ENCODE assay signal across 21 cellular contexts in the genomic region with DNA sequence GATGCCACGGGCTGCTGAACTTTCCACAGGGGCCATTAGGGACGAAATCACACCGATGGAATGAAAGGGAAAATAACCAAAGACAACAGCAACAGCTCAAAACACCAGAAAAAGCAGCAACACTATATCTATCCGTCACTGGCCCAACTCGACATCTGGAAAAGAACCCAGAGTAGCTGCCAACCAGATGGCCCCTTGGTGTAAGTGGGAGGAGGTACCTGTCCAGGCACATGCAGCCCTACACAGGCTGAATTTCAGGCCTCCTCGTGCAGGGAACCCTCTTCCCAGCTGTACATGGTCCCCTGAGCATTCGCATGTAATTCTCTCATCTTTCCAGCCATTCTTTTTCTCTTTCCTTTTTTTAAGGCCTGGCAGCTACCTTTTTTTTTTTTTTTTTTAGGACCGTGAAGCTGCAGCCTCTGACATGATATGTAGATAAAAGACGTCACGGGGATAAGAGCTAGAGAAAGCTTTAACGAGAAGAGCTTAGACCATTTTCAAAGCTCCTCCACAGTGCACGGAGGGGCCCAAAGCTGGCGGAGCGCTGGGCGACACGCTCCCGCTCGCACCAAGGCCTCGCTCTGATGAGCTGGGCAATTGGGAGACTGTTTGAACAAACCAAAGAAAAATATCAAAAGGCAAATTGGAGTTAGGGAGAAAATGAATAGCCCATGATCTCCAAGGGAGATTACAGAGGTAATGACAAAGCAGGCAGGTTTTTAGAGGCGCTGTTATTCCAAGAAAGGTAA.
"Had no signal": no experiment of that assay in that cellular context is flagged by ENCODE, and none has a peak within 500 bp of the region (broad histone marks: within the 10 kb centered on the region; RNA-seq: fewer than 3 reads in every experiment).

No MANE protein-coding gene starts in this region.

- H3K4me2 ChIP-seq: smooth muscle cell had no signal

- H3K27me3 ChIP-seq: body of pancreas, left lung, pancreas had no signal

- H3K9me3 ChIP-seq: body of pancreas, left lung, neutrophil, pancreas had no signal

- H3K36me3 ChIP-seq: left lung, neutrophil, pancreas had no signal

- ATAC-seq: activated T-helper 17 cell treated with anti-CD3 and anti-CD28 coated beads, Interleukin-2, amount 50 U/mL, for 72 hours; left lung; sciatic nerve; stimulated activated naive CD8-positive, alpha-beta T cell treated with anti-CD3 and anti-CD28 coated beads, Interleukin-15, amount 100 ng/mL, for 72 hours had no signal

- DNase-seq: activated B cell treated with CpG ODN at 0.5 μM for 24 hours; activated CD4-positive, alpha-beta memory T cell treated with anti-CD3 and anti-CD28 coated beads for 36 hours; activated CD4-positive, alpha-beta T cell treated with anti-CD3 and anti-CD28 coated beads for 4 hours; activated naive CD4-positive, alpha-beta T cell; activated naive CD8-positive, alpha-beta T cell treated with anti-CD3 and anti-CD28 coated beads, Interleukin-2, amount 10 ng/mL, durations not matched to agents 7 days and 5 days; activated T-cell treated with anti-CD3 and anti-CD28 coated beads, Interleukin-2, amount 50 U/mL, for 1 hour; body of pancreas; caudate nucleus; endodermal cell; glutamatergic neuron; left lung; pancreas; stimulated activated CD4-positive, alpha-beta T cell treated with anti-CD3 and anti-CD28 coated beads, Interleukin-4, amount 100 ng/mL, for 1 hour; stimulated activated naive CD8-positive, alpha-beta T cell treated with anti-CD3 and anti-CD28 coated beads, Interleukin-15, amount 100 ng/mL, for 72 hours; T-helper 1 cell; T-helper 9 cell had no signal

- H3K4me3 ChIP-seq: body of pancreas, left lung, pancreas, smooth muscle cell had no signal

- H3K27ac ChIP-seq: body of pancreas, epithelial cell of prostate, left lung, neutrophil, pancreas had no signal

- H3K4me1 ChIP-seq: left lung, pancreas had no signal
